ENCODE assay signal across 8 cellular contexts in genomic region chr2:163345795-163346573, GRCh38.
A peak's percentile ranks its signal among the peaks of the same experiment; 100 is the strongest.
DNase-seq lines count a peak whose midpoint lies in the region; ATAC-seq and TF ChIP-seq lines count a peak whose summit lies in the region.

No MANE protein-coding gene starts in this region.

- H3K36me3 Mint-ChIP-seq in activated T-helper 17 cell treated with anti-CD3 and anti-CD28 coated beads, Interleukin-2, amount 50 U/mL, for 72 hours (ENCODE audit: low read depth): no peaks in the 10 kb centered on the region

- no peak overlapping the region for H3K27ac Mint-ChIP-seq in activated T-helper 17 cell treated with anti-CD3 and anti-CD28 coated beads, Interleukin-2, amount 50 U/mL, for 72 hours

- peak; percentile 85 for ATAC-seq in HG03159 (IDR thresholded peaks at IDR 0.05; ENCODE audit: unreplicated experiment)
- no peak for ATAC-seq in activated T-helper 17 cell treated with anti-CD3 and anti-CD28 coated beads, Interleukin-2, amount 50 U/mL, for 72 hours (replicated peaks)

- H3K27ac ChIP-seq in vagina: no peak overlapping the region

- DNase-seq in CD1c-positive myeloid dendritic cell (ENCODE audit: extremely low spot score) (peak; percentile 69), GM19238 (ENCODE audit: insufficient read length, low spot score) (peak; percentile 3), NCI-H2171 treated with DMSO at 0.1 percent for 48 hours (lab: John Stamatoyannopoulos, UW) (peak; percentile 67), amniotic stem cell (lab: John Stamatoyannopoulos, UW) (peak; percentile 20), kidney tubule cell (ENCODE audit: low spot score) (peak; percentile 79), vagina (ENCODE audit: extremely low spot score in 2 of 2) (no peak)

- intact Hi-C loops in vagina (cut with DNase I): no loop called here

- TF ChIP-seq CTCF in vagina (IDR thresholded peaks at IDR 0.05): peak; percentile 10 to 78 (median 49)

- no peaks in the 10 kb centered on the region for H3K9me3 ChIP-seq in vagina

- H3K27me3 ChIP-seq in vagina: no peaks in the 10 kb centered on the region

- H3K9me3 Mint-ChIP-seq in activated T-helper 17 cell treated with anti-CD3 and anti-CD28 coated beads, Interleukin-2, amount 50 U/mL, for 72 hours: no peaks in the 10 kb centered on the region

- no peak for TF ChIP-seq POLR2A in vagina (IDR thresholded peaks at IDR 0.05)

- H3K36me3 ChIP-seq in vagina: no peaks in the 10 kb centered on the region

- peaks cover 4% of the 10 kb centered on the region for H3K27me3 Mint-ChIP-seq in activated T-helper 17 cell treated with anti-CD3 and anti-CD28 coated beads, Interleukin-2, amount 50 U/mL, for 72 hours

- H3K4me3 ChIP-seq in vagina: no peak overlapping the region

- H3K4me1 ChIP-seq in vagina: peaks cover 12% of the 10 kb centered on the region

- no peaks in the 10 kb centered on the region for H3K4me1 Mint-ChIP-seq in activated T-helper 17 cell treated with anti-CD3 and anti-CD28 coated beads, Interleukin-2, amount 50 U/mL, for 72 hours

- no peak overlapping the region for H3K4me3 Mint-ChIP-seq in activated T-helper 17 cell treated with anti-CD3 and anti-CD28 coated beads, Interleukin-2, amount 50 U/mL, for 72 hours

Comparison
In these comparisons a context has a peak if more than half of its experiments do, and no peak if none do; other contexts are left out.
1. DNase-seq: peak in CD1c-positive myeloid dendritic cell (single experiment), GM19238 (single experiment), NCI-H2171 treated with DMSO at 0.1 percent for 48 hours (single experiment), amniotic stem cell (single experiment) and kidney tubule cell (single experiment); none in vagina (0 of 2).